Comparison of ENCODE assay signal across 18 cellular contexts in the genomic region with DNA sequence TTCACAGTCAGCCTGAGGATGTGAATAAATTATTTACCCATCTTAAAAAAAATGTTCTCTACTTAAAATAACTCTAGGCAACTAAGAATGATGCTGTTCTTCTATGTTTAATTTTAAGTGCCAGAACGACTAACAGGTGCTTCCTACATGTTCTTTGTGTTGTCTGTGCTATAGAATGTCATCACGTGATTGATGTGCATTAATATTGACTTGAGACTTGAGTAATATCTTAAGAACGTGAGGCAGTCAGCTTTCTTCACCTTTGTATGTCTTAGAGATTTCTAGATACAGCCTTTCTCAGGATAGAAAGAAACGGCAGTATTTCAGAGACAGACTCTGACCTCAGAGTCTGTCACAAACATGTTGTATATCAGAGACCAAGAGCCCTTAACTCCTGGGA.
"Had no signal": no experiment of that assay in that cellular context is flagged by ENCODE, and none has a peak within 500 bp of the region (broad histone marks: within the 10 kb centered on the region; RNA-seq: fewer than 3 reads in every experiment).

No MANE protein-coding gene starts in this region.

- H3K36me3 ChIP-seq: adrenal gland, gastrocnemius medialis, heart left ventricle, transverse colon, vagina had no signal

- H3K27ac ChIP-seq: adrenal gland, dorsolateral prefrontal cortex, gastrocnemius medialis, heart left ventricle, skin epidermis, transverse colon, vagina had no signal

- H3K9me3 ChIP-seq: adrenal gland, gastrocnemius medialis, heart left ventricle, transverse colon, vagina had no signal

- ATAC-seq: activated CD4-positive, alpha-beta T cell treated with anti-CD3 and anti-CD28 coated beads for 36 hours; gastrocnemius medialis; heart left ventricle; naive thymus-derived CD8-positive, alpha-beta T cell had no signal

- H3K27me3 ChIP-seq: adrenal gland, gastrocnemius medialis, transverse colon, vagina had no signal

- H3K4me1 ChIP-seq: adrenal gland, gastrocnemius medialis, heart left ventricle, transverse colon, vagina had no signal

- H3K4me3 ChIP-seq: adrenal gland, dorsolateral prefrontal cortex, gastrocnemius medialis, heart left ventricle, skin epidermis, transverse colon, vagina had no signal

- DNase-seq: activated CD4-positive, alpha-beta memory T cell treated with anti-CD3 and anti-CD28 coated beads, Interleukin-2, amount 10 ng/mL, durations not matched to agents 7 days and 5 days; activated CD4-positive, alpha-beta T cell treated with anti-CD3 and anti-CD28 coated beads for 36 hours; activated T-cell treated with anti-CD3 and anti-CD28 coated beads, Interleukin-2, amount 50 U/mL, for 24 hours; adrenal gland; dorsolateral prefrontal cortex; erythroblast; gastrocnemius medialis; heart left ventricle; immature natural killer cell; mesenchymal stem cell; naive thymus-derived CD8-positive, alpha-beta T cell; stimulated activated CD4-positive, alpha-beta T cell treated with anti-CD3 and anti-CD28 coated beads, Interleukin-4, amount 100 ng/mL, for 4 hours; stimulated activated CD8-positive, alpha-beta memory T cell treated with anti-CD3 and anti-CD28 coated beads, Interleukin-4, amount 100 ng/mL, for 48 hours; stimulated activated naive CD4-positive, alpha-beta T cell treated with Interleukin-2 at 50 U/mL for 16 hours; substantia nigra; transverse colon had no signal
